In the genomic region with DNA sequence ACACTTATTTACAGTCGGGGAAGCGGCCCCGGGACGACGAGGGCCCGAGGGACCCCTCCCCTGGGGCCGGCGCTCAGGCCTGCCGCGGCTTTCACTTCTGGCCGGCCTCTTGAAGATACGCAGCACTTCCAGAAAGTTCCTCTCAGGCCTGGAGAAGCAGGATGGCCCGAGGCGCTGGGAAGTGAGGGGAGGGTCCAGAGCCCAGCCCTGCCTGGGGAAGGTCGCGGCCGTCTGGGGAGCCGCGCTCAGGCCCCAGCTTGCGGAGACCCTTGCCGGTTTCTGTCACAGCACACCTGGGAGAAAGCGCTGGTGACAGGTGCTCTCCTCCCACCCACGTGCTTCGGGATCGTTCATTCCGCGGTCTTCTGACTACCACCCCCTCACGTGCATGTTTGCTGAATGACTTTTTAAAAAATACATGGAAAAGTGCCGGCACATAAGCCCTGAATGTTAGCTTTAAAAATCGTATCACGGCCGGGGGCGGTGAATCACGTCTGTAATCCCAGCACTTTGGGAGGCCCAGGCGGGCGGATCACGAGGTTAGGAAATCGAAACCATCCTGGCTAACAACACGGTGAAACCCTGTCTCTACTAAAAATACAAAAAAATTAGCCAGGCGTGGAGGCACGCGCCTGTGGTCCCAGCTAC, we compare ENCODE assay signal across 8 cellular contexts. TPM values are rescaled to one million over a fixed set of nuclear protein-coding genes. Genes with fewer than 3 reads are reported as not detected.
DNase-seq lines count a peak whose midpoint lies in the region; ATAC-seq and TF ChIP-seq lines count a peak whose summit lies in the region.

No MANE protein-coding gene starts in this region.

- H3K9ac ChIP-seq in muscle layer of colon (ENCODE audit: low read length): peak overlapping the region; percentile 92

- no peaks in the 10 kb centered on the region for H3K27me3 Mint-ChIP-seq in effector memory CD8-positive, alpha-beta T cell

- peak; percentile 74 to 83 for DNase-seq in SJSA1 (ENCODE audit: low read depth in 1 of 2, low spot score in 2 of 2)
- no peak for DNase-seq in effector memory CD8-positive, alpha-beta T cell
- DNase-seq in vagina (ENCODE audit: extremely low spot score in 2 of 2): peak in 1 of 2 donors; percentile 89
- DNase-seq in ecto neural progenitor cell (ENCODE audit: low spot score): no peak

- TF ChIP-seq CTCF in vagina (IDR thresholded peaks at IDR 0.05): no peak

- H3K4me3 Mint-ChIP-seq in effector memory CD8-positive, alpha-beta T cell: peak overlapping the region; percentile 86 to 90

- H3K27me3 ChIP-seq in SJSA1 (replicated peaks): no peaks in the 10 kb centered on the region
- no peaks in the 10 kb centered on the region for H3K27me3 ChIP-seq in muscle layer of colon (ENCODE audit: control insufficient read depth in 1 of 2, insufficient read depth in 2 of 2, low read length in 2 of 2)
- no peaks in the 10 kb centered on the region for H3K27me3 ChIP-seq in vagina

- H3K4me1 Mint-ChIP-seq in effector memory CD8-positive, alpha-beta T cell (ENCODE audit: low read depth in 2 of 2): peaks cover 12 to 29% of the 10 kb centered on the region in 2 donors

- H3K36me3 Mint-ChIP-seq in effector memory CD8-positive, alpha-beta T cell (ENCODE audit: insufficient read depth): peaks cover 45% of the 10 kb centered on the region

- H3K27ac ChIP-seq in SJSA1 (peak overlapping the region; percentile 92), muscle layer of colon (ENCODE audit: low read depth, low read length) (peak overlapping the region; percentile 93), vagina (peak overlapping the region; percentile 92)

- H3K9me3 ChIP-seq in SJSA1 (replicated peaks): no peaks in the 10 kb centered on the region
- H3K9me3 ChIP-seq in muscle layer of colon (ENCODE audit: low read length): no peaks in the 10 kb centered on the region
- no peaks in the 10 kb centered on the region for H3K9me3 ChIP-seq in vagina

- ATAC-seq in GM21825 (IDR thresholded peaks at IDR 0.05; ENCODE audit: unreplicated experiment) (peak; percentile 20), HG03025 (IDR thresholded peaks at IDR 0.05; ENCODE audit: low FRiP score, unreplicated experiment) (no peak), GM18519 (IDR thresholded peaks at IDR 0.05; ENCODE audit: low FRiP score, unreplicated experiment) (no peak)
- no peak for ATAC-seq in effector memory CD8-positive, alpha-beta T cell (replicated peaks)

- intact Hi-C loops in vagina (cut with DNase I): loop anchor here (5.0 kb wide), 1 partner anchor 356 kb away; a partner anchor contains a TSS

- H3K9me3 Mint-ChIP-seq in effector memory CD8-positive, alpha-beta T cell: no peaks in the 10 kb centered on the region

- TF ChIP-seq POLR2A in vagina (IDR thresholded peaks at IDR 0.05): no peak

- H3K4me1 ChIP-seq in SJSA1 (replicated peaks) (peaks cover 27% of the 10 kb centered on the region), muscle layer of colon (ENCODE audit: insufficient read depth, low read length) (peaks cover 28% of the 10 kb centered on the region), vagina (peaks cover 30% of the 10 kb centered on the region)

- peak overlapping the region; percentile 84 for H3K4me3 ChIP-seq in SJSA1
- H3K4me3 ChIP-seq in muscle layer of colon (ENCODE audit: low read depth in 1 of 2, low read length in 2 of 2): peak overlapping the region; percentile 59 to 85
- H3K4me3 ChIP-seq in vagina: peak overlapping the region; percentile 73 to 99

- H3K27ac Mint-ChIP-seq in effector memory CD8-positive, alpha-beta T cell: peak overlapping the region; percentile 94 to 96

- H3K36me3 ChIP-seq in SJSA1 (peaks cover 39% of the 10 kb centered on the region), muscle layer of colon (ENCODE audit: insufficient read depth, low read length) (peaks cover 19% of the 10 kb centered on the region), vagina (peaks cover 0 to 19% of the 10 kb centered on the region in 2 donors)

RNA-seq across cellular contexts. Expression of a gene that starts 0.7 kb away (rescaled TPM):
- total RNA-seq in SJSA1 (2014; rRNA removed; shearing (Covaris generic)): 45.7 and 50.5 TPM in 2 replicates
- total RNA-seq in vagina: 39.0 TPM

Comparison
In these comparisons a context has a peak if more than half of its experiments do, and no peak if none do; other contexts are left out.
1. DNase-seq: peak in SJSA1 (2 of 2); none in effector memory CD8-positive, alpha-beta T cell (0 of 3) and ecto neural progenitor cell (single experiment).
2. Peak in every context shown above with its lines, with median percentiles within 50 percentile points of each other: H3K27ac ChIP-seq and H3K4me3 ChIP-seq.